Comparison of ENCODE assay signal across 8 cellular contexts in genomic region chr16:77169650-77170236, GRCh38. TPM values are rescaled to one million over a fixed set of nuclear protein-coding genes. Genes with fewer than 3 reads are reported as not detected.
DNase-seq lines count a peak whose midpoint lies in the region; ATAC-seq and TF ChIP-seq lines count a peak whose summit lies in the region.

No MANE protein-coding gene starts in this region.

- no peaks in the 10 kb centered on the region for H3K36me3 ChIP-seq in A673 (ENCODE audit: insufficient read depth, low read length, poor library complexity, severe bottlenecking)

- peak; percentile 54 for ATAC-seq in HG02678 (IDR thresholded peaks at IDR 0.05; ENCODE audit: unreplicated experiment)

- H3K4me3 ChIP-seq in A673 (ENCODE audit: low read depth, low read length, poor library complexity, severe bottlenecking): no peak overlapping the region

- H3K4me3 Mint-ChIP-seq in activated CD4-positive, alpha-beta T cell treated with anti-CD3 and anti-CD28 coated beads, Interleukin-2, amount 10 ng/mL, durations not matched to agents 7 days and 5 days: no peak overlapping the region

- no peak overlapping the region for H3K27ac Mint-ChIP-seq in activated CD4-positive, alpha-beta T cell treated with anti-CD3 and anti-CD28 coated beads, Interleukin-2, amount 10 ng/mL, durations not matched to agents 7 days and 5 days

- CTCF ChIA-PET in A673 (lab: Charles Lee): no interaction called here
- CTCF ChIA-PET in activated CD4-positive, alpha-beta T cell treated with anti-CD3 and anti-CD28 coated beads, Interleukin-2, amount 10 ng/mL, durations not matched to agents 7 days and 5 days (lab: Charles Lee): interaction anchor here (1.7 kb wide), 1 partner anchor 9 kb away, joined by 4 read pairs; no protein-coding TSS in a partner anchor

- no peaks in the 10 kb centered on the region for H3K9me3 Mint-ChIP-seq in activated CD4-positive, alpha-beta T cell treated with anti-CD3 and anti-CD28 coated beads, Interleukin-2, amount 10 ng/mL, durations not matched to agents 7 days and 5 days

- H3K27me3 Mint-ChIP-seq in activated CD4-positive, alpha-beta T cell treated with anti-CD3 and anti-CD28 coated beads, Interleukin-2, amount 10 ng/mL, durations not matched to agents 7 days and 5 days: peaks cover 19% of the 10 kb centered on the region

- H3K9me3 ChIP-seq in A673 (ENCODE audit: low read depth, low read length, poor library complexity, severe bottlenecking): no peaks in the 10 kb centered on the region

- DNase-seq in A673 (ENCODE audit: low spot score) (peak; percentile 59), GM10266 (ENCODE audit: extremely low spot score) (peak; percentile 23), NCI-H2107 treated with DMSO at 0.1 percent for 48 hours (lab: John Stamatoyannopoulos, UW; ENCODE audit: unreplicated experiment) (peak; percentile 22), glomerular endothelial cell (ENCODE audit: extremely low read depth, low read depth, low spot score) (peak; percentile 12), occipital lobe (lab: John Stamatoyannopoulos, UW) (no peak)
- DNase-seq in activated CD4-positive, alpha-beta T cell treated with anti-CD3 and anti-CD28 coated beads, Interleukin-2, amount 10 ng/mL, durations not matched to agents 7 days and 5 days: peak; percentile 61
- peak; percentile 45 to 49 for DNase-seq in stimulated activated CD4-positive, alpha-beta T cell treated with anti-CD3 and anti-CD28 coated beads, Interleukin-2, amount 100 ng/mL, for 48 hours

- intact Hi-C loops in A673 (cut with micrococcal nuclease; ENCODE audit: unreplicated experiment): loop anchor here (5.0 kb wide), 1 partner anchor 507 kb away; no protein-coding TSS in a partner anchor

- H3K27me3 ChIP-seq in A673 (replicated peaks; ENCODE audit: insufficient read depth, low read depth, low read length, poor library complexity): peaks cover 33% of the 10 kb centered on the region

- no peaks in the 10 kb centered on the region for H3K36me3 Mint-ChIP-seq in activated CD4-positive, alpha-beta T cell treated with anti-CD3 and anti-CD28 coated beads, Interleukin-2, amount 10 ng/mL, durations not matched to agents 7 days and 5 days (ENCODE audit: low read depth)

- TF ChIP-seq CTCF in A673 (conservative IDR thresholded peaks at IDR 0.05; ENCODE audit: low read depth, low read length) (peak; percentile 86), GM10266 (IDR thresholded peaks at IDR 0.05; ENCODE audit: control insufficient read depth, insufficient read depth, low read depth, missing control alignments) (peak; percentile 62)

- no peaks in the 10 kb centered on the region for H3K4me1 Mint-ChIP-seq in activated CD4-positive, alpha-beta T cell treated with anti-CD3 and anti-CD28 coated beads, Interleukin-2, amount 10 ng/mL, durations not matched to agents 7 days and 5 days

- POLR2A ChIA-PET in A673 (lab: Charles Lee; ENCODE audit: low non-redundant PET): no interaction called here
- POLR2A ChIA-PET in activated CD4-positive, alpha-beta T cell treated with anti-CD3 and anti-CD28 coated beads, Interleukin-2, amount 10 ng/mL, durations not matched to agents 7 days and 5 days (lab: Charles Lee): no interaction called here

- H3K27ac ChIP-seq in A673 (ENCODE audit: low read depth, low read length, poor library complexity, severe bottlenecking): no peak overlapping the region

- no TSS peak for BruUV-seq in A673 (replicated peaks; lab: Mats Ljungman, UMichigan)

- H3K4me1 ChIP-seq in A673 (ENCODE audit: insufficient read depth, low read length, poor library complexity, severe bottlenecking): no peaks in the 10 kb centered on the region

RNA-seq across cellular contexts. Expression of gene MON1B, which starts 21.2 kb away (rescaled TPM):
- total RNA-seq in A673 (2021) (42.9 and 44.1 TPM in 2 replicates), glomerular endothelial cell (30.2 and 38.4 TPM in 2 replicates), occipital lobe (8.3 TPM)
- total RNA-seq in activated CD4-positive, alpha-beta T cell treated with anti-CD3 and anti-CD28 coated beads, Interleukin-2, amount 10 ng/mL, durations not matched to agents 7 days and 5 days: 10 to 100 TPM; 62.8 to 70.7 TPM

RNA-seq across cellular contexts. Expression of gene SYCE1L, which starts 29.5 kb away (rescaled TPM):
- total RNA-seq in A673 (2021) (0.63 TPM in 1 of 2 replicates, not detected in the other), glomerular endothelial cell (2.1 and 11.6 TPM in 2 replicates), occipital lobe (not detected)
- 10 to 100 TPM in 1 of 2 experiments, 1 to 10 TPM in 1; 6.6 to 11.1 TPM for total RNA-seq in activated CD4-positive, alpha-beta T cell treated with anti-CD3 and anti-CD28 coated beads, Interleukin-2, amount 10 ng/mL, durations not matched to agents 7 days and 5 days
